In the genomic region with DNA sequence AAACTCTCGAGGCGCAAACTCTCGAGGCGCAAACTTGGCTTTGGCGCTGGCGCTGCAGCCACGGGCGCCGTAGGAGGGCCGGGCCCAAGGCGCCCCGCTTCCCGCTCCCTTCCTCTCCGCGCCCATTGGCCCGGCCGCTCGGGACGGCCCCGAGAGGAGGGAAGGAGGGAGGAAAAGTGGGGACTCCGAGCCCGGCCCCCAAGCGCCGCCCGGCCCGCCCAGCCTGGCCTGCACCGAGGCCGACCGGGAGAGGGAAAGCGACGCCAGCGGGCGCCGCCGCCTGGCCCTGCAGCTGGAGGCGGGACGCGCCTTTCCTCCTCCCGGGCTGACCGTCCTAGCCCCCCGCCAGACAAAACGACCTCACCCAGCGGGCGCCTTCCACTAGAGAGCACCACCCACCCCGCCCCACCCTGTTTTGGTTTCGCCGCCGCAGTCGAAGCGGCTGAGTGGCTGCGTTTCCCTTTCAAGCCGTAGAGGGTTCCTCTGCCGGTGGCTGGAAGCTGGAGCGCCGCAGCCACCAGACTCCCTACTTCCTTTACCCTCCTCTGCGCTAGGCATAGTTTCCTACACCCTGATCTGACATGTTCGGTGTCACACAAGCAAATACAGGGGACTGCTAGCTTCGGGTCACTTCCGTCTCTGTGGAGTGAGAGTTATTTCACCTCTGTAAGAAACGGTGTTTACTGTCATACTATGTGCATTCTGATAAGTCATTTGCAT, we compare ENCODE assay signal across 2 cellular contexts.
TF ChIP-seq lines count a peak whose summit lies in the region.

A gene with protein sequence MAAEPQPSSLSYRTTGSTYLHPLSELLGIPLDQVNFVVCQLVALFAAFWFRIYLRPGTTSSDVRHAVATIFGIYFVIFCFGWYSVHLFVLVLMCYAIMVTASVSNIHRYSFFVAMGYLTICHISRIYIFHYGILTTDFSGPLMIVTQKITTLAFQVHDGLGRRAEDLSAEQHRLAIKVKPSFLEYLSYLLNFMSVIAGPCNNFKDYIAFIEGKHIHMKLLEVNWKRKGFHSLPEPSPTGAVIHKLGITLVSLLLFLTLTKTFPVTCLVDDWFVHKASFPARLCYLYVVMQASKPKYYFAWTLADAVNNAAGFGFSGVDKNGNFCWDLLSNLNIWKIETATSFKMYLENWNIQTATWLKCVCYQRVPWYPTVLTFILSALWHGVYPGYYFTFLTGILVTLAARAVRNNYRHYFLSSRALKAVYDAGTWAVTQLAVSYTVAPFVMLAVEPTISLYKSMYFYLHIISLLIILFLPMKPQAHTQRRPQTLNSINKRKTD (minus strand): TSS at position 78 of the 720 bp plus-strand sequence. CDS start 235 bp downstream, outside the sequence.

TF ChIP-seq in IMR-90, 13 proteins besides CTCF, POLR2A, EP300 and RAD21 (continued from another document):
- TF ChIP-seq MAZ (IDR thresholded peaks at IDR 0.05; ENCODE audit: borderline replicate concordance, low read depth, low read length) (peak; percentile 83; the same call in 1 of the 2 replicates), NFE2L2 (IDR thresholded peaks at IDR 0.05; ENCODE audit: low read depth, low read length) (no peak)
TF ChIP-seq in IMR-90: peak in this region for 1.

TF ChIP-seq in PFSK-1, 5 proteins besides CTCF, POLR2A, EP300 and RAD21:
- TF ChIP-seq, protein P1, sequence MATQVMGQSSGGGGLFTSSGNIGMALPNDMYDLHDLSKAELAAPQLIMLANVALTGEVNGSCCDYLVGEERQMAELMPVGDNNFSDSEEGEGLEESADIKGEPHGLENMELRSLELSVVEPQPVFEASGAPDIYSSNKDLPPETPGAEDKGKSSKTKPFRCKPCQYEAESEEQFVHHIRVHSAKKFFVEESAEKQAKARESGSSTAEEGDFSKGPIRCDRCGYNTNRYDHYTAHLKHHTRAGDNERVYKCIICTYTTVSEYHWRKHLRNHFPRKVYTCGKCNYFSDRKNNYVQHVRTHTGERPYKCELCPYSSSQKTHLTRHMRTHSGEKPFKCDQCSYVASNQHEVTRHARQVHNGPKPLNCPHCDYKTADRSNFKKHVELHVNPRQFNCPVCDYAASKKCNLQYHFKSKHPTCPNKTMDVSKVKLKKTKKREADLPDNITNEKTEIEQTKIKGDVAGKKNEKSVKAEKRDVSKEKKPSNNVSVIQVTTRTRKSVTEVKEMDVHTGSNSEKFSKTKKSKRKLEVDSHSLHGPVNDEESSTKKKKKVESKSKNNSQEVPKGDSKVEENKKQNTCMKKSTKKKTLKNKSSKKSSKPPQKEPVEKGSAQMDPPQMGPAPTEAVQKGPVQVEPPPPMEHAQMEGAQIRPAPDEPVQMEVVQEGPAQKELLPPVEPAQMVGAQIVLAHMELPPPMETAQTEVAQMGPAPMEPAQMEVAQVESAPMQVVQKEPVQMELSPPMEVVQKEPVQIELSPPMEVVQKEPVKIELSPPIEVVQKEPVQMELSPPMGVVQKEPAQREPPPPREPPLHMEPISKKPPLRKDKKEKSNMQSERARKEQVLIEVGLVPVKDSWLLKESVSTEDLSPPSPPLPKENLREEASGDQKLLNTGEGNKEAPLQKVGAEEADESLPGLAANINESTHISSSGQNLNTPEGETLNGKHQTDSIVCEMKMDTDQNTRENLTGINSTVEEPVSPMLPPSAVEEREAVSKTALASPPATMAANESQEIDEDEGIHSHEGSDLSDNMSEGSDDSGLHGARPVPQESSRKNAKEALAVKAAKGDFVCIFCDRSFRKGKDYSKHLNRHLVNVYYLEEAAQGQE (IDR thresholded peaks at IDR 0.05; ENCODE audit: insufficient read depth in 1 of 2, low read depth in 2 of 2, low read length in 2 of 2) = no peak
- TF ChIP-seq FOXP2 (optimal IDR thresholded peaks at IDR 0.05; ENCODE audit: borderline replicate concordance, extremely low read depth, extremely low read length, insufficient read depth) (no peak), TAF1 (IDR thresholded peaks at IDR 0.05; ENCODE audit: borderline replicate concordance, insufficient read depth, low read length) (no peak; the same call in 1 of the 2 replicates), POLR2AphosphoS5 (IDR thresholded peaks at IDR 0.05; ENCODE audit: low read depth, low read length) (peak; percentile 71)
TF ChIP-seq in PFSK-1: peak in this region for 1.
